8 cellular contexts compared by ENCODE assay signal in genomic region chr6:41182069-41183034, GRCh38. TPM values are rescaled to one million over a fixed set of nuclear protein-coding genes. Genes with fewer than 3 reads are reported as not detected.
A peak's percentile ranks its signal among the peaks of the same experiment; 100 is the strongest.
DNase-seq lines count a peak whose midpoint lies in the region; ATAC-seq, FAIRE-seq and TF ChIP-seq lines count a peak whose summit lies in the region.

No MANE protein-coding gene starts in this region.

- no TSS peak for BruUV-seq in PC-9 (replicated peaks; lab: Mats Ljungman, UMichigan)

- in situ Hi-C loops in KBM-7 (cut with MboI; ENCODE audit: low pct_unique_long_range_greater_than_20kb, low sequenced_read_pairs), result no loop called here

- WGBS in A549 (ENCODE audit: missing lambda C conversion rate), result 43% methylated on average over 4 of the region's 4 CpGs

- no peak for FAIRE-seq in A549 (lab: Jason Lieb, UNC)

- DNase-seq in A549 (ENCODE audit: low read depth in 1 of 2, low spot score in 1 of 2), result peak; percentile 34 to 66
- no peak for DNase-seq in GM12864 (ENCODE audit: low read depth)
- DNase-seq in KBM-7, result peak; percentile 87
- DNase-seq in PC-9, result peak; percentile 10 to 62
- DNase-seq in activated naive CD8-positive, alpha-beta T cell treated with anti-CD3 and anti-CD28 coated beads, Interleukin-2, amount 10 ng/mL, durations not matched to agents 7 days and 5 days, result no peak
- DNase-seq in left ventricle myocardium inferior, result no peak
- DNase-seq in smooth muscle cell of the brain vasculature (ENCODE audit: low read depth, low spot score), result peak; percentile 18
- DNase-seq in posterior cingulate gyrus, result no peak

- H3K27ac ChIP-seq in A549 (no peak overlapping the region), PC-9 (no peak overlapping the region), left ventricle myocardium inferior (replicated peaks) (no peak overlapping the region)

- H3K36me3 ChIP-seq in PC-9 (ENCODE audit: low read depth) (no peaks in the 10 kb centered on the region), left ventricle myocardium inferior (no peaks in the 10 kb centered on the region)

- no peaks in the 10 kb centered on the region for H3K9me2 ChIP-seq in PC-9 (ENCODE audit: insufficient read depth)

- CTCF ChIA-PET in A549 (lab: Yijun Ruan, JAX) (interaction anchor here (0.6 to 2.9 kb wide), 11 partner anchors 9 to 1824 kb away, joined by 3 to 14 read pairs (median 5); no protein-coding TSS in a partner anchor), PC-9 (lab: Charles Lee) (interaction anchor here (1.2 kb wide), 1 partner anchor 854 kb away, joined by 3 read pairs; no protein-coding TSS in a partner anchor)

- H3F3A ChIP-seq in PC-9 (ENCODE audit: insufficient read depth, low read depth), result no peaks in the 10 kb centered on the region

- H3K9me3 ChIP-seq in A549 (no peaks in the 10 kb centered on the region), PC-9 (ENCODE audit: insufficient read depth, low read depth) (no peaks in the 10 kb centered on the region), left ventricle myocardium inferior (replicated peaks) (no peaks in the 10 kb centered on the region)

- H3K4me1 ChIP-seq in A549 (no peaks in the 10 kb centered on the region), PC-9 (replicated peaks; ENCODE audit: insufficient read depth) (no peaks in the 10 kb centered on the region), left ventricle myocardium inferior (no peaks in the 10 kb centered on the region)

- H3K4me3 ChIP-seq in A549, result no peak overlapping the region
- no peak overlapping the region for H3K4me3 ChIP-seq in GM12864 (ENCODE audit: low read depth, low read length)
- no peak overlapping the region for H3K4me3 ChIP-seq in PC-9
- no peak overlapping the region for H3K4me3 ChIP-seq in left ventricle myocardium inferior

- no peaks in the 10 kb centered on the region for H3K36me3 Mint-ChIP-seq in activated naive CD8-positive, alpha-beta T cell treated with anti-CD3 and anti-CD28 coated beads, Interleukin-2, amount 10 ng/mL, durations not matched to agents 7 days and 5 days

- peak; percentile 94 to 98 for ATAC-seq in A549
- ATAC-seq in activated naive CD8-positive, alpha-beta T cell treated with anti-CD3 and anti-CD28 coated beads, Interleukin-2, amount 10 ng/mL, durations not matched to agents 7 days and 5 days (ENCODE audit: low read depth), result peak; percentile 93

- H2AFZ ChIP-seq in PC-9, result no peak overlapping the region

- TF ChIP-seq EP300 in A549 (IDR thresholded peaks at IDR 0.05), result no peak

- H3K27ac Mint-ChIP-seq in activated naive CD8-positive, alpha-beta T cell treated with anti-CD3 and anti-CD28 coated beads, Interleukin-2, amount 10 ng/mL, durations not matched to agents 7 days and 5 days, result peak overlapping the region; percentile 77

- peaks cover 3% of the 10 kb centered on the region for H3K27me3 Mint-ChIP-seq in activated naive CD8-positive, alpha-beta T cell treated with anti-CD3 and anti-CD28 coated beads, Interleukin-2, amount 10 ng/mL, durations not matched to agents 7 days and 5 days

- H3K27me3 ChIP-seq in PC-9 (ENCODE audit: insufficient read depth, low read depth), result peaks cover 57% of the 10 kb centered on the region
- peaks cover 39% of the 10 kb centered on the region for H3K27me3 ChIP-seq in left ventricle myocardium inferior (ENCODE audit: low read depth)

- peak in 1 of 2 experiments; percentile 56; a peak in 2 of 5 replicates for TF ChIP-seq RAD21 in A549 (conservative IDR thresholded peaks at IDR 0.05 in 1 of 2, IDR thresholded peaks at IDR 0.05 in 1 of 2)

- H3K4me3 Mint-ChIP-seq in activated naive CD8-positive, alpha-beta T cell treated with anti-CD3 and anti-CD28 coated beads, Interleukin-2, amount 10 ng/mL, durations not matched to agents 7 days and 5 days, result no peak overlapping the region

- H3K9me3 Mint-ChIP-seq in activated naive CD8-positive, alpha-beta T cell treated with anti-CD3 and anti-CD28 coated beads, Interleukin-2, amount 10 ng/mL, durations not matched to agents 7 days and 5 days, result no peaks in the 10 kb centered on the region

- POLR2A ChIA-PET in A549 (lab: Yijun Ruan, JAX), result no interaction called here
- POLR2A ChIA-PET in PC-9 (lab: Charles Lee; ENCODE audit: unreplicated experiment), result no interaction called here
- POLR2A ChIA-PET in activated naive CD8-positive, alpha-beta T cell treated with anti-CD3 and anti-CD28 coated beads, Interleukin-2, amount 10 ng/mL, durations not matched to agents 7 days and 5 days (lab: Charles Lee), result interaction anchor here (0.7 to 1.6 kb wide), 8 partner anchors 13 to 154 kb away, joined by 3 to 8 read pairs (median 4); partner anchors contain the start of genes NFYA, OARD1 and TREML2

- H4K20me1 ChIP-seq in PC-9 (ENCODE audit: insufficient read depth), result no peaks in the 10 kb centered on the region

- peaks cover 31% of the 10 kb centered on the region for H3K4me1 Mint-ChIP-seq in activated naive CD8-positive, alpha-beta T cell treated with anti-CD3 and anti-CD28 coated beads, Interleukin-2, amount 10 ng/mL, durations not matched to agents 7 days and 5 days

- TF ChIP-seq CTCF in A549 (IDR thresholded peaks at IDR 0.05) (peak; percentile 45; the same call in 2 of the 3 replicates), GM12864 (IDR thresholded peaks at IDR 0.05; ENCODE audit: low read depth, low read length, missing control alignments) (peak; percentile 74), PC-9 (conservative IDR thresholded peaks at IDR 0.05) (peak; percentile 68), left ventricle myocardium inferior (IDR thresholded peaks at IDR 0.05; ENCODE audit: borderline replicate concordance) (peak; percentile 57)

- TF ChIP-seq POLR2A in A549 (IDR thresholded peaks at IDR 0.05; ENCODE audit: low read length), result no peak

- H3K4me2 ChIP-seq in A549 (no peak overlapping the region), PC-9 (no peak overlapping the region)

- intact Hi-C loops in PC-9 (cut with micrococcal nuclease; ENCODE audit: unreplicated experiment), result loop anchor here (2.0 kb wide), 1 partner anchor 90 kb away; no protein-coding TSS in a partner anchor
- intact Hi-C loops in left ventricle myocardium inferior (cut with micrococcal nuclease), result no loop called here
- intact Hi-C loops in posterior cingulate gyrus (cut with DNase I), result no loop called here

- H3K79me2 ChIP-seq in PC-9 (ENCODE audit: low read depth), result no peaks in the 10 kb centered on the region

TF ChIP-seq in A549, 52 proteins besides CTCF, POLR2A, EP300 and RAD21 (continues in another document):
- TF ChIP-seq SMC3 (IDR thresholded peaks at IDR 0.05) (peak; percentile 17; the same call in 1 of the 3 replicates), PBX3 (IDR thresholded peaks at IDR 0.05) (no peak), CBX2 (IDR thresholded peaks at IDR 0.05; ENCODE audit: borderline replicate concordance, low read depth) (no peak), ESRRA (IDR thresholded peaks at IDR 0.05; ENCODE audit: borderline replicate concordance, low read length) (no peak), HDAC2 (IDR thresholded peaks at IDR 0.05) (no peak)

RNA-seq across cellular contexts. Expression of gene TREML2, which starts 18.6 kb away (rescaled TPM):
- polyA plus RNA-seq in A549 (2011; rRNA removed) (not detected in 2 replicates), A549 (2017; fragmentation: RNase III; extraction: RNeasy Plus Mini Kit Qiagen cat#74134 plus additional on column Dnase treatment) (not detected in 3 replicates)
- polyA plus RNA-seq in A549 (2012; cell fraction: cytosol; rRNA removed), result not detected in 2 replicates
- not detected in 2 replicates for polyA plus RNA-seq in A549 (2012; cell fraction: nucleus; rRNA removed)
- not detected in 2 replicates for polyA minus RNA-seq in A549 (2011; rRNA and poly(A)+ RNA removed)
- total RNA-seq in PC-9 (2021) (not detected in 2 replicates), left ventricle myocardium inferior (not detected)
- 10 to 100 TPM; 13.5 to 14.9 TPM for total RNA-seq in activated naive CD8-positive, alpha-beta T cell treated with anti-CD3 and anti-CD28 coated beads, Interleukin-2, amount 10 ng/mL, durations not matched to agents 7 days and 5 days

RNA-seq across cellular contexts. Expression of gene TREM2, which starts 19.4 kb away (rescaled TPM):
- polyA plus RNA-seq in A549 (2011; rRNA removed) (not detected in 2 replicates), A549 (2017; fragmentation: RNase III; extraction: RNeasy Plus Mini Kit Qiagen cat#74134 plus additional on column Dnase treatment) (not detected in 3 replicates)
- polyA plus RNA-seq in A549 (2012; cell fraction: cytosol; rRNA removed), result not detected in 2 replicates
- polyA plus RNA-seq in A549 (2012; cell fraction: nucleus; rRNA removed), result not detected in 2 replicates
- not detected in 2 replicates for polyA minus RNA-seq in A549 (2011; rRNA and poly(A)+ RNA removed)
- total RNA-seq in PC-9 (2021) (not detected in 2 replicates), left ventricle myocardium inferior (0.66 TPM)
- total RNA-seq in activated naive CD8-positive, alpha-beta T cell treated with anti-CD3 and anti-CD28 coated beads, Interleukin-2, amount 10 ng/mL, durations not matched to agents 7 days and 5 days, result 1 to 10 TPM; 1.9 to 2.8 TPM

RNA-seq across cellular contexts. Expression of gene TREML1, which starts 28.2 kb away (rescaled TPM):
- polyA plus RNA-seq in A549 (2011; rRNA removed), result not detected in 2 replicates
- not detected in 2 replicates for polyA plus RNA-seq in A549 (2012; cell fraction: cytosol; rRNA removed)
- not detected in 2 replicates for polyA plus RNA-seq in A549 (2012; cell fraction: nucleus; rRNA removed)
- not detected in 3 replicates for polyA plus RNA-seq in A549 (2017; fragmentation: RNase III; extraction: RNeasy Plus Mini Kit Qiagen cat#74134 plus additional on column Dnase treatment)
- polyA minus RNA-seq in A549 (2011; rRNA and poly(A)+ RNA removed), result not detected in 2 replicates
- not detected in 2 replicates for total RNA-seq in PC-9 (2021)
- not detected for total RNA-seq in activated naive CD8-positive, alpha-beta T cell treated with anti-CD3 and anti-CD28 coated beads, Interleukin-2, amount 10 ng/mL, durations not matched to agents 7 days and 5 days
- not detected for total RNA-seq in left ventricle myocardium inferior

RNA-seq across cellular contexts. Expression of gene TREML4, which starts 45.8 kb away (rescaled TPM):
- polyA plus RNA-seq in A549 (2011; rRNA removed), result not detected in 2 replicates
- polyA plus RNA-seq in A549 (2012; cell fraction: cytosol; rRNA removed), result 0.03 TPM in 1 of 2 replicates, not detected in the other
- polyA plus RNA-seq in A549 (2012; cell fraction: nucleus; rRNA removed), result not detected in 2 replicates
- not detected in 3 replicates for polyA plus RNA-seq in A549 (2017; fragmentation: RNase III; extraction: RNeasy Plus Mini Kit Qiagen cat#74134 plus additional on column Dnase treatment)
- polyA minus RNA-seq in A549 (2011; rRNA and poly(A)+ RNA removed), result not detected in 2 replicates
- total RNA-seq in PC-9 (2021), result not detected in 2 replicates
- not detected for total RNA-seq in activated naive CD8-positive, alpha-beta T cell treated with anti-CD3 and anti-CD28 coated beads, Interleukin-2, amount 10 ng/mL, durations not matched to agents 7 days and 5 days
- not detected for total RNA-seq in left ventricle myocardium inferior

Comparison
In these comparisons a context has a peak if more than half of its experiments do, and no peak if none do; other contexts are left out.
1. DNase-seq: peak in A549 (2 of 2), KBM-7 (single experiment), PC-9 (2 of 2) and smooth muscle cell of the brain vasculature (single experiment); none in GM12864 (single experiment), activated naive CD8-positive, alpha-beta T cell treated with anti-CD3 and anti-CD28 coated beads, Interleukin-2, amount 10 ng/mL, durations not matched to agents 7 days and 5 days (single experiment), left ventricle myocardium inferior (single experiment) and posterior cingulate gyrus (0 of 10).
2. RNA of gene TREML2, which starts 18.6 kb away (total RNA-seq): 13.5 to 14.9 TPM in activated naive CD8-positive, alpha-beta T cell treated with anti-CD3 and anti-CD28 coated beads, Interleukin-2, amount 10 ng/mL, durations not matched to agents 7 days and 5 days; not detected in PC-9 and not detected in left ventricle myocardium inferior (single experiment); every median in the first group is over 10 times any median in the second.
3. Peak in every context shown above with its lines, with median percentiles within 50 percentile points of each other: CTCF ChIP-seq.